1 cellular context compared by ENCODE assay signal in genomic region chr11:125020342-125020741, GRCh38.
TF ChIP-seq lines count a peak whose summit lies in the region.

No MANE protein-coding gene starts in this region.

TF ChIP-seq in HepG2, 621 proteins besides CTCF, POLR2A, EP300 and RAD21 (continued from another document):
- TF ChIP-seq REL (CRISPR knock-in tag; conservative IDR thresholded peaks at IDR 0.05) (no peak), DBP (CRISPR knock-in tag; IDR thresholded peaks at IDR 0.05; ENCODE audit: not compliant biosample characterization) (no peak)
TF ChIP-seq in HepG2: peak in this region for 1.
